37 cellular contexts compared by ENCODE assay signal in genomic region chr3:70911719-70912118, GRCh38.
DNase-seq lines count a peak whose midpoint lies in the region; ATAC-seq, FAIRE-seq and TF ChIP-seq lines count a peak whose summit lies in the region.
"Had no signal": no experiment of that assay in that cellular context is flagged by ENCODE, and none has a peak within 500 bp of the region (broad histone marks: within the 10 kb centered on the region; RNA-seq: fewer than 3 reads in every experiment).

No MANE protein-coding gene starts in this region.

- no peak overlapping the region for H2AK5ac ChIP-seq in H1 (ENCODE audit: low read depth, low read length)

- POLR2A ChIA-PET in HepG2 (lab: Yijun Ruan, JAX), result no interaction called here
- POLR2A ChIA-PET in H1 (lab: Charles Lee; ENCODE audit: partially characterized antibody), result no interaction called here

- no peaks in the 10 kb centered on the region for H3K36me3 ChIP-seq in HepG2 (replicated peaks in 1 of 2; ENCODE audit: control insufficient read depth in 1 of 2, insufficient read depth in 2 of 2, low read length in 2 of 2)
- H3K36me3 ChIP-seq in right lobe of liver, result no peaks in the 10 kb centered on the region
- no peaks in the 10 kb centered on the region for H3K36me3 ChIP-seq in GM23338 (ENCODE audit: insufficient read depth)
- no peaks in the 10 kb centered on the region for H3K36me3 ChIP-seq in H1 (ENCODE audit: control insufficient read depth in 2 of 4, insufficient read depth in 4 of 4, low read length in 3 of 4)
- H3K36me3 ChIP-seq in esophagus muscularis mucosa, result no peaks in the 10 kb centered on the region
- H3K36me3 ChIP-seq: BE2C; BLaER1; BLaER1 treated with 17β-estradiol and CSF1 and Interleukin-3, amounts not matched to agents 10 nM and 100 nM had no signal

- BruUV-seq in HepG2 (replicated peaks; lab: Mats Ljungman, UMichigan), result no TSS peak

- H3K23me2 ChIP-seq in H1 (ENCODE audit: low read depth, low read length), result no peaks in the 10 kb centered on the region

- H4K20me1 ChIP-seq in HepG2 (ENCODE audit: insufficient read depth, low read length) (no peaks in the 10 kb centered on the region), GM23338 (replicated peaks; ENCODE audit: insufficient read depth) (no peaks in the 10 kb centered on the region), H1 (replicated peaks in 1 of 2; ENCODE audit: control insufficient read depth in 1 of 2, insufficient read depth in 2 of 2, low read length in 2 of 2) (no peaks in the 10 kb centered on the region)
- H4K20me1 ChIP-seq: BLaER1; BLaER1 treated with 17β-estradiol and CSF1 and Interleukin-3, amounts not matched to agents 10 nM and 100 nM had no signal

- no peak overlapping the region for H3K23ac ChIP-seq in H1 (ENCODE audit: insufficient read length)

- TF ChIP-seq POLR2A in HepG2 (IDR thresholded peaks at IDR 0.05; ENCODE audit: insufficient read depth in 1 of 2, low read depth in 2 of 2, low read length in 2 of 2) (no peak), right lobe of liver (IDR thresholded peaks at IDR 0.05) (no peak), H1 (IDR thresholded peaks at IDR 0.05; ENCODE audit: control extremely low read depth in 1 of 2, low read depth in 2 of 2, low read length in 2 of 2) (no peak), esophagus muscularis mucosa (IDR thresholded peaks at IDR 0.05; ENCODE audit: low read depth) (no peak)

- H3K56ac ChIP-seq in H1 (replicated peaks; ENCODE audit: insufficient read length, low read depth, low read length), result no peak overlapping the region

- peak overlapping the region; percentile 9 for H4K91ac ChIP-seq in H1 (replicated peaks; ENCODE audit: insufficient read length, low read length)

- H2AFZ ChIP-seq in HepG2 (ENCODE audit: low read length) (no peak overlapping the region), GM23338 (0 out of 2 replicates have a peak overlapping the region, but pooled peaks have one; percentile 2), H1 (ENCODE audit: low read length) (no peak overlapping the region)

- 2% methylated on average over 5 of the region's 5 CpGs for WGBS in HepG2 (ENCODE audit: low lambda C conversion rate)
- WGBS in right lobe of liver (ENCODE audit: insufficient coverage, low coverage, low lambda C conversion rate, missing lambda C conversion rate), result 43% methylated on average over 2 of the region's 5 CpGs
- 93% methylated on average over 5 of the region's 5 CpGs; no CpG with 5 or more reads in 1 of the 2 experiments for WGBS in H1 (ENCODE audit: extremely low coverage in 1 of 2, insufficient coverage in 1 of 2, insufficient read length in 1 of 2, insufficient replicate concordance in 2 of 2, low coverage in 1 of 2, low lambda C conversion rate in 2 of 2, missing lambda C conversion rate in 1 of 2), 2 experiments
- 90% methylated on average over 5 of the region's 5 CpGs for WGBS in esophagus muscularis mucosa
- WGBS in right cardiac atrium, result 94% methylated on average over 5 of the region's 5 CpGs

- no peaks in the 10 kb centered on the region for H3K27me3 Mint-ChIP-seq in GM23338 (ENCODE audit: insufficient read depth, low read depth, poor library complexity)

- H3K9ac ChIP-seq in HepG2 (ENCODE audit: insufficient read depth, low read depth, low read length) (no peak overlapping the region), H1 (replicated peaks in 1 of 4; ENCODE audit: extremely low read depth in 1 of 4, low read depth in 3 of 4, low read length in 3 of 4) (no peak overlapping the region)
- H3K9ac ChIP-seq: BLaER1; BLaER1 treated with 17β-estradiol and CSF1 and Interleukin-3, amounts not matched to agents 10 nM and 100 nM had no signal

- H3K27ac ChIP-seq in HepG2 (ENCODE audit: extremely low read length, insufficient read depth, low read length), result no peak overlapping the region
- H3K27ac ChIP-seq in right lobe of liver, result no peak overlapping the region
- H3K27ac ChIP-seq in GM23338 (ENCODE audit: low read depth), result no peak overlapping the region
- no peak overlapping the region for H3K27ac ChIP-seq in H1 (ENCODE audit: low read depth, low read length)
- H3K27ac ChIP-seq in esophagus muscularis mucosa (replicated peaks in 1 of 4), result no peak overlapping the region
- no peak overlapping the region for H3K27ac ChIP-seq in right cardiac atrium (ENCODE audit: low read length)
- H3K27ac ChIP-seq: 22Rv1; A549; BLaER1; BLaER1 treated with 17β-estradiol and CSF1 and Interleukin-3, amounts not matched to agents 10 nM and 100 nM; C4-2B had no signal

- H3K9me3 Mint-ChIP-seq in GM23338, result no peaks in the 10 kb centered on the region
- H3K9me3 Mint-ChIP-seq: CD4-positive, alpha-beta T cell; CD8-positive, alpha-beta memory T cell; CD8-positive, alpha-beta T cell had no signal

- H4K8ac ChIP-seq in H1 (ENCODE audit: extremely low read depth, insufficient read depth, low read length), result no peak overlapping the region

- H3K4me1 Mint-ChIP-seq in GM23338, result no peaks in the 10 kb centered on the region; the same call in 2 of the 3 replicates
- H3K4me1 Mint-ChIP-seq: B cell; CD14-positive monocyte; CD4-positive, alpha-beta memory T cell; CD4-positive, CD25-positive, alpha-beta regulatory T cell; CD8-positive, alpha-beta memory T cell had no signal

- H3K79me2 ChIP-seq in HepG2 (ENCODE audit: insufficient read depth, low read length) (no peaks in the 10 kb centered on the region), GM23338 (replicated peaks; ENCODE audit: insufficient read depth) (no peaks in the 10 kb centered on the region), H1 (ENCODE audit: control insufficient read depth in 1 of 2, insufficient read depth in 2 of 2, low read length in 2 of 2) (no peaks in the 10 kb centered on the region)

- in situ Hi-C loops in HepG2 (cut with HindIII; ENCODE audit: extremely low pct_ligation_motif_present, low pct_unique_long_range_greater_than_20kb), result no loop called here

- no peak overlapping the region for H2BK20ac ChIP-seq in H1 (ENCODE audit: low read length)

- no peak overlapping the region for H3K14ac ChIP-seq in H1 (ENCODE audit: insufficient read length)

- no peak overlapping the region for H2BK5ac ChIP-seq in H1 (ENCODE audit: low read depth, low read length)

- H2BK15ac ChIP-seq in H1 (ENCODE audit: low read length), result no peak overlapping the region

- no peak overlapping the region for H3K4me3 Mint-ChIP-seq in GM23338
- H3K4me3 Mint-ChIP-seq: B cell; CD14-positive monocyte; CD4-positive, alpha-beta memory T cell; CD4-positive, alpha-beta T cell; CD4-positive, CD25-positive, alpha-beta regulatory T cell; CD8-positive, alpha-beta memory T cell; CD8-positive, alpha-beta T cell had no signal

- no peak overlapping the region for H3K27ac Mint-ChIP-seq in GM23338
- H3K27ac Mint-ChIP-seq: B cell; CD14-positive monocyte; CD4-positive, alpha-beta memory T cell; CD4-positive, alpha-beta T cell; CD4-positive, CD25-positive, alpha-beta regulatory T cell; CD8-positive, alpha-beta memory T cell; CD8-positive, alpha-beta T cell had no signal

- no peak for TF ChIP-seq EP300 in HepG2 (IDR thresholded peaks at IDR 0.05; ENCODE audit: low read depth in 2 of 2, low read length in 2 of 2)
- no peak for TF ChIP-seq EP300 in HepG2 (CRISPR knock-in tag; IDR thresholded peaks at IDR 0.05; ENCODE audit: borderline replicate concordance)
- no peak for TF ChIP-seq EP300 in H1 (IDR thresholded peaks at IDR 0.05; ENCODE audit: borderline replicate concordance in 1 of 2, low read depth in 2 of 2, low read length in 2 of 2)
- no peak for TF ChIP-seq EP300 in esophagus muscularis mucosa (IDR thresholded peaks at IDR 0.05)

- H3K79me1 ChIP-seq in H1 (ENCODE audit: low read depth, low read length), result no peaks in the 10 kb centered on the region

- no peak overlapping the region for H2BK120ac ChIP-seq in H1 (replicated peaks; ENCODE audit: low read depth, low read length)

- H3K4ac ChIP-seq in H1 (replicated peaks; ENCODE audit: insufficient read length, low read depth, low read length), result no peak overlapping the region

- H3K4me3 ChIP-seq in HepG2 (replicated peaks in 1 of 3; ENCODE audit: insufficient read depth in 1 of 3, low read depth in 2 of 3, low read length in 3 of 3), result no peak overlapping the region
- no peak overlapping the region for H3K4me3 ChIP-seq in right lobe of liver
- H3K4me3 ChIP-seq in GM23338, result no peak overlapping the region
- H3K4me3 ChIP-seq in H1 (ENCODE audit: extremely low read depth in 1 of 4, insufficient read depth in 2 of 4, low read depth in 3 of 4, low read length in 4 of 4), result no peak overlapping the region
- no peak overlapping the region for H3K4me3 ChIP-seq in esophagus muscularis mucosa
- no peak overlapping the region for H3K4me3 ChIP-seq in right cardiac atrium (ENCODE audit: low read length)
- H3K4me3 ChIP-seq: A549; BLaER1; BLaER1 treated with 17β-estradiol and CSF1 and Interleukin-3, amounts not matched to agents 10 nM and 100 nM had no signal

- no peak for ATAC-seq in HepG2
- ATAC-seq in right lobe of liver, result no peak
- no peak for ATAC-seq in GM23338
- no peak for ATAC-seq in HG02973 (IDR thresholded peaks at IDR 0.05; ENCODE audit: unreplicated experiment)
- no peak for ATAC-seq in right cardiac atrium
- ATAC-seq: A549; CD8-positive, alpha-beta T cell had no signal

- H2BK12ac ChIP-seq in H1 (ENCODE audit: low read depth, low read length), result no peak overlapping the region

- no peaks in the 10 kb centered on the region for H3F3A ChIP-seq in GM23338 (replicated peaks; ENCODE audit: low read depth)

- FAIRE-seq in HepG2 (lab: Jason Lieb, UNC), result no peak
- FAIRE-seq in H1 (lab: Jason Lieb, UNC), result no peak
- FAIRE-seq: A204.1, A549, D721Med had no signal

- no peaks in the 10 kb centered on the region for H3K36me3 Mint-ChIP-seq in GM23338 (ENCODE audit: low read depth)
- H3K36me3 Mint-ChIP-seq: CD14-positive monocyte; CD4-positive, alpha-beta memory T cell; CD4-positive, CD25-positive, alpha-beta regulatory T cell; CD8-positive, alpha-beta memory T cell; CD8-positive, alpha-beta T cell had no signal

- H4K5ac ChIP-seq in H1 (ENCODE audit: insufficient read length, low read depth, low read length), result no peak overlapping the region

- CTCF ChIA-PET in HepG2 (lab: Yijun Ruan, JAX; ENCODE audit: low intra/inter-chr PET ratio, low total read pairs) (no interaction called here), H1 (lab: Charles Lee; ENCODE audit: partially characterized antibody) (no interaction called here)

- H3K18ac ChIP-seq in H1 (ENCODE audit: extremely low read depth, low read length), result peak overlapping the region; percentile 9; the same call in 1 of the 2 replicates

- H3K27me3 ChIP-seq in HepG2 (ENCODE audit: control insufficient read depth in 1 of 2, insufficient read depth in 2 of 2, low read length in 2 of 2), result peaks cover 0 to 4% of the 10 kb centered on the region in 2 experiments; a peak in 2 of 5 replicates
- H3K27me3 ChIP-seq in right lobe of liver, result no peaks in the 10 kb centered on the region
- no peaks in the 10 kb centered on the region for H3K27me3 ChIP-seq in GM23338 (ENCODE audit: insufficient read depth)
- no peaks in the 10 kb centered on the region for H3K27me3 ChIP-seq in H1 (replicated peaks in 1 of 4; ENCODE audit: control insufficient read depth in 3 of 4, extremely low read depth in 1 of 4, insufficient read depth in 3 of 4, low read length in 3 of 4)
- no peaks in the 10 kb centered on the region for H3K27me3 ChIP-seq in esophagus muscularis mucosa
- no peaks in the 10 kb centered on the region for H3K27me3 ChIP-seq in right cardiac atrium (ENCODE audit: control insufficient read depth, insufficient read depth)
- H3K27me3 ChIP-seq: BLaER1; BLaER1 treated with 17β-estradiol and CSF1 and Interleukin-3, amounts not matched to agents 10 nM and 100 nM had no signal

- H3K4me1 ChIP-seq in HepG2 (ENCODE audit: insufficient read depth, low read length), result peaks cover 7% of the 10 kb centered on the region
- H3K4me1 ChIP-seq in right lobe of liver, result no peaks in the 10 kb centered on the region
- no peaks in the 10 kb centered on the region for H3K4me1 ChIP-seq in GM23338 (ENCODE audit: insufficient read depth)
- no peaks in the 10 kb centered on the region for H3K4me1 ChIP-seq in H1 (replicated peaks in 1 of 4; ENCODE audit: control insufficient read depth in 3 of 4, insufficient read depth in 4 of 4, low read length in 3 of 4)
- H3K4me1 ChIP-seq in esophagus muscularis mucosa, result no peaks in the 10 kb centered on the region
- no peaks in the 10 kb centered on the region for H3K4me1 ChIP-seq in right cardiac atrium (ENCODE audit: control insufficient read depth, insufficient read depth, low read length)
- H3K4me1 ChIP-seq: A549, BE2C, BLaER1, Caco-2 had no signal

- no peaks in the 10 kb centered on the region; the same call in 1 of the 2 replicates for H3K9me2 ChIP-seq in GM23338 (ENCODE audit: insufficient read depth)

- TF ChIP-seq CTCF in HepG2 (CRISPR knock-in tag; IDR thresholded peaks at IDR 0.05) (no peak), right lobe of liver (IDR thresholded peaks at IDR 0.05) (no peak), GM23338 (conservative IDR thresholded peaks at IDR 0.05; ENCODE audit: low read depth in 2 of 2) (no peak), H1 (IDR thresholded peaks at IDR 0.05; ENCODE audit: control extremely low read depth in 1 of 3, insufficient read depth in 1 of 3, low read depth in 1 of 3, low read length in 3 of 3) (no peak), esophagus muscularis mucosa (IDR thresholded peaks at IDR 0.05) (no peak)

- H3K4me2 ChIP-seq in HepG2 (ENCODE audit: low read depth, low read length) (no peak overlapping the region), GM23338 (no peak overlapping the region), H1 (ENCODE audit: insufficient read depth in 1 of 2, low read depth in 2 of 2, low read length in 2 of 2) (no peak overlapping the region)
- H3K4me2 ChIP-seq: A549; BLaER1; BLaER1 treated with 17β-estradiol and CSF1 and Interleukin-3, amounts not matched to agents 10 nM and 100 nM had no signal

- H3K9me3 ChIP-seq in HepG2 (ENCODE audit: low read length) (no peaks in the 10 kb centered on the region), right lobe of liver (no peaks in the 10 kb centered on the region), H1 (ENCODE audit: insufficient read depth in 2 of 2, low read depth in 1 of 2, low read length in 1 of 2) (no peaks in the 10 kb centered on the region), esophagus muscularis mucosa (no peaks in the 10 kb centered on the region), right cardiac atrium (ENCODE audit: control insufficient read depth, low read length) (no peaks in the 10 kb centered on the region)
- H3K9me3 ChIP-seq: A549; BE2C; BLaER1; BLaER1 treated with 17β-estradiol and CSF1 and Interleukin-3, amounts not matched to agents 10 nM and 100 nM; Caco-2 had no signal

- intact Hi-C loops in HepG2 (cut with micrococcal nuclease; ENCODE audit: unreplicated experiment) (no loop called here), right lobe of liver (cut with DNase I) (no loop called here), esophagus muscularis mucosa (cut with DNase I) (no loop called here), right cardiac atrium (cut with DNase I) (no loop called here)

- DNase-seq in HepG2 (ENCODE audit: low spot score) (no peak), right lobe of liver (no peak), GM23338 (ENCODE audit: low spot score) (no peak), H1 (ENCODE audit: low read depth in 1 of 2, low spot score in 2 of 2) (no peak), esophagus muscularis mucosa (ENCODE audit: extremely low spot score) (peak; percentile 85), right cardiac atrium (no peak), NCI-H146 (lab: John Stamatoyannopoulos, UW) (no peak)
- DNase-seq: 8988T; ACHN; AML-193; BE2C; C1 segment of cervical spinal cord; Caco-2; Calu3; CD4-positive, alpha-beta memory T cell; CD4-positive, alpha-beta T cell; CD4-positive, CD25-positive, alpha-beta regulatory T cell; CD8-positive, alpha-beta memory T cell; CD8-positive, alpha-beta T cell; COR-L47; DMS 273 treated with DMSO at 0.1 percent for 48 hours; DMS153; DMS53; DMS79; DMS79 treated with DMSO at 0.1 percent for 48 hours; DND-41; EL had no signal

- TF ChIP-seq RAD21 in HepG2 (CRISPR knock-in tag; IDR thresholded peaks at IDR 0.05) (no peak), H1 (IDR thresholded peaks at IDR 0.05 in 1 of 2, conservative IDR thresholded peaks at IDR 0.05 in 1 of 2; ENCODE audit: low read depth in 2 of 2, low read length in 2 of 2) (no peak)
